15 cellular contexts compared by ENCODE assay signal in the genomic region with DNA sequence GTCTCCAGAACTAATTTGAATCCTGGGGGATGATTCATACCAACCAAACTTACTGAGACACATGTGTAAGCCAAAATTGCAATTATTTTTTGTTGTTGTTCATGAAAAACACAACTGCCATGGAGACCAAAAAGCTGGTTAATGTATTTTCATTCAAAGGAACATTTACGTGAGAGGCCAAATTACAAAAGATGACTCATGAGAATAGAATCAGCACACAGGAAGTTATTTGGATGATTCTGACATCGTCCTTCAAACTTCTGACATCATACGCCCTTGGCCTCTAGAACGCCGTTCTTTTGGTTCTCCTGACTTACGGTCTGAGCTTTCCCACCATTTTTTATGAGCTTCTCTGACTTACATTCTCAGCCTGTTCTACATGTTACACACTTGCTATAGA. TPM values are rescaled to one million over a fixed set of nuclear protein-coding genes. Genes with fewer than 3 reads are reported as not detected.
A peak's percentile ranks its signal among the peaks of the same experiment; 100 is the strongest.
DNase-seq lines count a peak whose midpoint lies in the region; ATAC-seq and TF ChIP-seq lines count a peak whose summit lies in the region.
"Had no signal": no experiment of that assay in that cellular context is flagged by ENCODE, and none has a peak within 500 bp of the region (broad histone marks: within the 10 kb centered on the region; RNA-seq: fewer than 3 reads in every experiment).

No MANE protein-coding gene starts in this region.

- DNase-seq in EH (ENCODE audit: low read depth) (peak; percentile 70), SJSA1 (ENCODE audit: low read depth in 1 of 2, low spot score in 2 of 2) (peak; percentile 45 to 66), fibroblast of gingiva (ENCODE audit: low read depth) (peak; percentile 30), NCI-H446 (lab: John Stamatoyannopoulos, UW) (no peak), gastrocnemius medialis (no peak)
- DNase-seq in CD4-positive, alpha-beta T cell, result no peak
- DNase-seq: CD4-positive, alpha-beta memory T cell; effector CD8-positive, alpha-beta T cell; Kasumi-1; Peyer's patch; stimulated activated naive CD4-positive, alpha-beta T cell had no signal

- CTCF ChIA-PET in CD4-positive, alpha-beta T cell (lab: Charles Lee), result no interaction called here

- H3K9ac ChIP-seq in rectal smooth muscle tissue (ENCODE audit: low read length), result no peak overlapping the region

- H3K27ac ChIP-seq in SJSA1 (peak overlapping the region; percentile 77), rectal smooth muscle tissue (ENCODE audit: low read depth, low read length) (peak overlapping the region; percentile 57), gastrocnemius medialis (no peak overlapping the region)
- H3K27ac ChIP-seq in CD4-positive, alpha-beta T cell (ENCODE audit: low read depth, low read length), result no peak overlapping the region
- H3K27ac ChIP-seq: Peyer's patch had no signal

- H3K36me3 Mint-ChIP-seq in CD4-positive, alpha-beta T cell (ENCODE audit: low read depth), result peaks cover 11% of the 10 kb centered on the region
- H3K36me3 Mint-ChIP-seq: activated naive CD8-positive, alpha-beta T cell had no signal

- intact Hi-C loops in CD4-positive, alpha-beta T cell (cut with DNase I, micrococcal nuclease), result loop anchor here in 1 of 2 experiments (10.0 kb wide), 2 partner anchors 178 to 968 kb away; a partner anchor contains a TSS
- intact Hi-C loops in gastrocnemius medialis (cut with DNase I; ENCODE audit: low total_unique reads), result loop anchor here (10.0 kb wide), 1 partner anchor 408 kb away; no protein-coding TSS in a partner anchor

- no peak for ATAC-seq in HG02798 (IDR thresholded peaks at IDR 0.05; ENCODE audit: poor library complexity, unreplicated experiment)
- no peak for ATAC-seq in CD4-positive, alpha-beta T cell (ENCODE audit: poor library complexity)
- ATAC-seq in gastrocnemius medialis, result no peak

- H3K4me3 Mint-ChIP-seq in CD4-positive, alpha-beta T cell, result no peak overlapping the region
- H3K4me3 Mint-ChIP-seq: activated naive CD8-positive, alpha-beta T cell; CD4-positive, alpha-beta memory T cell; mesothelial cell of epicardium had no signal

- H3K27ac Mint-ChIP-seq in CD4-positive, alpha-beta T cell, result no peak overlapping the region
- H3K27ac Mint-ChIP-seq: activated naive CD8-positive, alpha-beta T cell; CD4-positive, alpha-beta memory T cell; mesothelial cell of epicardium had no signal

- H3K4me1 ChIP-seq in SJSA1 (replicated peaks) (peaks cover 44% of the 10 kb centered on the region), rectal smooth muscle tissue (ENCODE audit: control insufficient read depth, insufficient read depth, low read length) (peaks cover 22% of the 10 kb centered on the region), gastrocnemius medialis (peaks cover 13 to 19% of the 10 kb centered on the region in 2 donors)

- no peaks in the 10 kb centered on the region for H3K27me3 Mint-ChIP-seq in CD4-positive, alpha-beta T cell
- H3K27me3 Mint-ChIP-seq: activated naive CD8-positive, alpha-beta T cell; CD4-positive, alpha-beta memory T cell had no signal

- in situ Hi-C loops in gastrocnemius medialis (cut with MboI; ENCODE audit: low sequenced_read_pairs in 4 of 4), result no loop called here

- no peak overlapping the region for H3K4me3 ChIP-seq in SJSA1
- no peak overlapping the region for H3K4me3 ChIP-seq in rectal smooth muscle tissue (ENCODE audit: low read length)
- H3K4me3 ChIP-seq in gastrocnemius medialis, result no peak overlapping the region
- H3K4me3 ChIP-seq: Peyer's patch had no signal

- POLR2A ChIA-PET in CD4-positive, alpha-beta T cell (lab: Charles Lee), result no interaction called here

- peaks cover 16% of the 10 kb centered on the region for H3K4me1 Mint-ChIP-seq in CD4-positive, alpha-beta T cell (ENCODE audit: low read depth)

- peaks cover 7% of the 10 kb centered on the region; the same call in 1 of the 2 replicates for H3K9me3 ChIP-seq in SJSA1 (replicated peaks)
- no peaks in the 10 kb centered on the region for H3K9me3 ChIP-seq in CD4-positive, alpha-beta T cell (ENCODE audit: control insufficient read depth, low read length)
- no peaks in the 10 kb centered on the region for H3K9me3 ChIP-seq in gastrocnemius medialis
- H3K9me3 ChIP-seq: Peyer's patch had no signal

- no peak for TF ChIP-seq CTCF in CD4-positive, alpha-beta T cell (IDR thresholded peaks at IDR 0.05)
- TF ChIP-seq CTCF in gastrocnemius medialis (IDR thresholded peaks at IDR 0.05 in 4 of 5, conservative IDR thresholded peaks at IDR 0.05 in 1 of 5), result no peak

- no peaks in the 10 kb centered on the region for H3K9me3 Mint-ChIP-seq in CD4-positive, alpha-beta T cell
- H3K9me3 Mint-ChIP-seq: CD4-positive, alpha-beta memory T cell had no signal

- TF ChIP-seq POLR2A in gastrocnemius medialis (IDR thresholded peaks at IDR 0.05), result no peak

- H3K36me3 ChIP-seq in SJSA1 (peaks cover 6% of the 10 kb centered on the region), rectal smooth muscle tissue (ENCODE audit: control insufficient read depth, insufficient read depth, low read length) (no peaks in the 10 kb centered on the region), gastrocnemius medialis (no peaks in the 10 kb centered on the region)
- H3K36me3 ChIP-seq: Peyer's patch had no signal

- H3K27me3 ChIP-seq in SJSA1 (replicated peaks), result no peaks in the 10 kb centered on the region
- no peaks in the 10 kb centered on the region for H3K27me3 ChIP-seq in rectal smooth muscle tissue (ENCODE audit: control insufficient read depth, insufficient read depth, low read length)
- H3K27me3 ChIP-seq in CD4-positive, alpha-beta T cell (ENCODE audit: control insufficient read depth, insufficient read depth, low read length), result no peaks in the 10 kb centered on the region
- no peaks in the 10 kb centered on the region for H3K27me3 ChIP-seq in gastrocnemius medialis
- H3K27me3 ChIP-seq: Peyer's patch had no signal

RNA-seq across cellular contexts. Expression of a gene that starts 3.0 kb away (rescaled TPM):
- total RNA-seq in SJSA1 (2014; rRNA removed; shearing (Covaris generic)), result 19.9 and 34.0 TPM in 2 replicates
- 10 to 100 TPM; 27.2 to 30.3 TPM for total RNA-seq in CD4-positive, alpha-beta T cell
- 10 to 100 TPM; 19.9 to 45.5 (median 23.4) TPM for total RNA-seq in gastrocnemius medialis

Comparison
In these comparisons a context has a peak if more than half of its experiments do, and no peak if none do; other contexts are left out.
1. DNase-seq: peak in EH (single experiment), SJSA1 (2 of 2) and fibroblast of gingiva (single experiment); none in CD4-positive, alpha-beta T cell (0 of 10), NCI-H446 (0 of 2) and gastrocnemius medialis (0 of 2).
2. H3K27ac ChIP-seq: peak in SJSA1 (single experiment) and rectal smooth muscle tissue (single experiment); none in CD4-positive, alpha-beta T cell (single experiment) and gastrocnemius medialis (0 of 4).